16 cellular contexts compared by ENCODE assay signal in the genomic region with DNA sequence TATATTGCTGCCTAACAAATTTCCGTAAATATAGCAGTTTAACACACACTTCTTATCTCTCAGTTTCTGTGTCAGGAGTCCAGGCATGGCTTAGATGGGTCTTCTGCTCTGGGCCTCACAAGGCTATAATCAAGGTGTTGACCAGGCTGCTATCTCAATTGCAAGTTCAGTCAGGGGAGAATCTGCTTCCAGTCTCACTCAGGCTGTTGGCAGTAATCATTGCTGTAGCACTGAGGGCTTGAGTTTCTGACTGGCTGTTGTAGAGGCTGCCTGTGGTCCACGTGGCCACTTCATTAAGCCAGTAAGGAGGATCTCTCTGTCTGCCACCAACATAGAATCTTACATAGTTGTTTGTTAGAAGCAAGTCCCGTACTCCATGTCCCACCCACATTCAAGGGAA.
"Had no signal": no experiment of that assay in that cellular context is flagged by ENCODE, and none has a peak within 500 bp of the region (broad histone marks: within the 10 kb centered on the region; RNA-seq: fewer than 3 reads in every experiment).

No MANE protein-coding gene starts in this region.

- H3K9me3 Mint-ChIP-seq: activated naive CD4-positive, alpha-beta T cell treated with anti-CD3 and anti-CD28 coated beads, Interleukin-2, amount 10 ng/mL, durations not matched to agents 7 days and 5 days; activated T-helper 2 cell treated with anti-CD3 and anti-CD28 coated beads, Interferon-gamma antibody, Interleukin-2, Interleukin-4, amounts not matched to agents 10 μg/mL and 5 μg/mL and 100 μg/mL, durations not matched to agents 14 hours and 24 hours and 36 hours; central memory CD8-positive, alpha-beta T cell; T-helper 1 cell treated with Interleukin-12 subunit alpha and Interleukin-12 subunit beta and Interleukin-4 antibody, amounts not matched to agents 30 μg/mL and 1 μg/mL, for 36 hours had no signal

- DNase-seq: activated naive CD4-positive, alpha-beta T cell treated with anti-CD3 and anti-CD28 coated beads, Interleukin-2, amount 10 ng/mL, durations not matched to agents 7 days and 5 days; foreskin keratinocyte; head of caudate nucleus; islet precursor cell; left lung; mesendoderm; retina; stimulated activated CD4-positive, alpha-beta T cell treated with anti-CD3 and anti-CD28 coated beads, Interleukin-4, amount 100 ng/mL, for 4 hours; thyroid gland had no signal

- H3K4me3 Mint-ChIP-seq: activated naive CD4-positive, alpha-beta T cell treated with anti-CD3 and anti-CD28 coated beads, Interleukin-2, amount 10 ng/mL, durations not matched to agents 7 days and 5 days; central memory CD8-positive, alpha-beta T cell; T-helper 1 cell treated with Interleukin-12 subunit alpha and Interleukin-12 subunit beta and Interleukin-4 antibody, amounts not matched to agents 30 μg/mL and 1 μg/mL, for 36 hours had no signal

- ATAC-seq: activated CD4-positive, CD25-positive, alpha-beta regulatory T cell treated with anti-CD3 and anti-CD28 coated beads, Interleukin-2, amount 50 U/mL, for 24 hours; esophagus mucosa; foreskin keratinocyte; left lung had no signal

- H3K4me1 ChIP-seq: vagina had no signal

- H3K36me3 Mint-ChIP-seq: activated naive CD4-positive, alpha-beta T cell treated with anti-CD3 and anti-CD28 coated beads, Interleukin-2, amount 10 ng/mL, durations not matched to agents 7 days and 5 days had no signal

- H3K27ac Mint-ChIP-seq: activated naive CD4-positive, alpha-beta T cell treated with anti-CD3 and anti-CD28 coated beads, Interleukin-2, amount 10 ng/mL, durations not matched to agents 7 days and 5 days; activated T-helper 2 cell treated with anti-CD3 and anti-CD28 coated beads, Interferon-gamma antibody, Interleukin-2, Interleukin-4, amounts not matched to agents 10 μg/mL and 5 μg/mL and 100 μg/mL, durations not matched to agents 14 hours and 24 hours and 36 hours; T-helper 1 cell treated with Interleukin-12 subunit alpha and Interleukin-12 subunit beta and Interleukin-4 antibody, amounts not matched to agents 30 μg/mL and 1 μg/mL, for 36 hours had no signal

- H3K4me3 ChIP-seq: left lung, skin epidermis, thyroid gland, vagina had no signal

- H3K27me3 ChIP-seq: foreskin keratinocyte, left lung, thyroid gland, vagina had no signal

- H3K27ac ChIP-seq: foreskin keratinocyte, left lung, skin epidermis, thyroid gland, vagina had no signal

- H3K9me3 ChIP-seq: left lung, thyroid gland, vagina had no signal

- H3K27me3 Mint-ChIP-seq: central memory CD8-positive, alpha-beta T cell had no signal

- H3K36me3 ChIP-seq: left lung, thyroid gland, vagina had no signal
